21 cellular contexts compared by ENCODE assay signal in the genomic region with DNA sequence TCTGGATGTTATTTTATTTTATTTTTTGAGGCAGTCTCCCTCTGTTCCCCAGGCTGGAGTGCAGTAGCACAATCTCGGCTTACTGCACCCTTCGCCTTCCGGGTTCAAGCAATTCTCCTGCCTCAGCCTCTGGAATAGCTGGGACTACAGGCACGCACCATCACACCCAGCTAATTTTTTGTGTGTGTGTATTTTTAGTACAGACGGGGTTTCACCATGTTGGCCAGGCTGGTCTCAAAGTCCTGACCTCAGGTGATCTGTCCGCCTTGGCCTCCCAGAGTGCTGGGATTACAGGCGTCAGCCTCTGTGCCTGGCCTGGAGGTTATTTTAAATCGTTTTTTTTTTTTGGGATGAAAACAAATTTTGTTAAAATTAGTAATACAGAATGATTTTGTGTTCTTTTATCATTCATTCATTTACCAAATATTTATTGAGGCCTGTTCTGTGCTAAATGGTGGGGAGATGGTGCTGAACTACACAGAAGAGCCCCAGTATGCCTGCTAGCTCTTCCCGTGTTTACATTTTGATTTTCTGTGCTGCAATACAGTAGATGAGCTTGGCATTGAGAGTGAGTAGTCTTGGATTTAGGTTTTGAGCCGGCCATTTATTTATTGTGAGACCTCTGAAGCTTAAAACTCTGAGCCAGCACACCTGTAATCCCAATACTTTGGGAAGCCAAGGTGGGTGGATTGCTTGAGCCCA. TPM values are rescaled to one million over a fixed set of nuclear protein-coding genes. Genes with fewer than 3 reads are reported as not detected.
DNase-seq lines count a peak whose midpoint lies in the region; FAIRE-seq and TF ChIP-seq lines count a peak whose summit lies in the region.
"Had no signal": no experiment of that assay in that cellular context is flagged by ENCODE, and none has a peak within 500 bp of the region (broad histone marks: within the 10 kb centered on the region; RNA-seq: fewer than 3 reads in every experiment).

No MANE protein-coding gene starts in this region.

- no peak overlapping the region for H3K4me3 Mint-ChIP-seq in endothelial cell (ENCODE audit: unreplicated experiment)
- no peak overlapping the region for H3K4me3 Mint-ChIP-seq in mesothelial cell of epicardium
- H3K4me3 Mint-ChIP-seq: T-helper 17 cell had no signal

- WGBS in small intestine, 3 donors, result 79 to 84% (median 83%) methylated on average over 10 of the region's 10 CpGs

- TF ChIP-seq CTCF in WERI-Rb-1 (IDR thresholded peaks at IDR 0.05; ENCODE audit: low read depth, low read length) (no peak), endothelial cell (IDR thresholded peaks at IDR 0.05; ENCODE audit: unreplicated experiment) (no peak), mesothelial cell of epicardium (IDR thresholded peaks at IDR 0.05; ENCODE audit: unreplicated experiment) (no peak)

- H3K9me3 ChIP-seq in WERI-Rb-1 (ENCODE audit: severe bottlenecking) (no peaks in the 10 kb centered on the region), small intestine (ENCODE audit: control insufficient read depth, low read depth) (no peaks in the 10 kb centered on the region)
- H3K9me3 ChIP-seq: adrenal gland, neutrophil, SJCRH30, suprapubic skin had no signal

- H3K9me3 Mint-ChIP-seq in endothelial cell (ENCODE audit: unreplicated experiment) (no peaks in the 10 kb centered on the region), mesothelial cell of epicardium (no peaks in the 10 kb centered on the region)

- no peak for TF ChIP-seq POLR2A in GM12892 (IDR thresholded peaks at IDR 0.05; ENCODE audit: low read depth, low read length)

- FAIRE-seq in small intestine (lab: Jason Lieb, UNC) (no peak), GM12892 (lab: Jason Lieb, UNC) (no peak)
- FAIRE-seq: endothelial cell of umbilical vein had no signal

- H3K4me1 ChIP-seq in small intestine (ENCODE audit: control insufficient read depth in 2 of 2, insufficient read depth in 1 of 2, low read depth in 1 of 2, low read length in 1 of 2), result peaks cover 19 to 28% of the 10 kb centered on the region in 2 donors

- H3K27ac ChIP-seq in WERI-Rb-1 (peak overlapping the region; percentile 95), substantia nigra (ENCODE audit: low read depth, low read length, poor library complexity, severe bottlenecking) (peak overlapping the region; percentile 14), small intestine (ENCODE audit: low read depth in 1 of 2, low read length in 1 of 2) (peak overlapping the region in 1 of 2 donors; percentile 17)
- H3K27ac ChIP-seq: C4-2B, KMS-11, neutrophil, SJCRH30, suprapubic skin had no signal

- H3K4me1 Mint-ChIP-seq in endothelial cell (ENCODE audit: unreplicated experiment) (peaks cover 67% of the 10 kb centered on the region), mesothelial cell of epicardium (peaks cover 74% of the 10 kb centered on the region)

- H3K36me3 Mint-ChIP-seq in endothelial cell (ENCODE audit: low read depth, unreplicated experiment), result no peaks in the 10 kb centered on the region
- no peaks in the 10 kb centered on the region for H3K36me3 Mint-ChIP-seq in mesothelial cell of epicardium

- H3K27me3 ChIP-seq in WERI-Rb-1 (ENCODE audit: insufficient read depth, low read depth, severe bottlenecking) (no peaks in the 10 kb centered on the region), small intestine (ENCODE audit: control insufficient read depth in 2 of 2, insufficient read depth in 2 of 2, low read length in 2 of 2) (no peaks in the 10 kb centered on the region)
- H3K27me3 ChIP-seq: adrenal gland, neutrophil, SJCRH30, suprapubic skin had no signal

- H3K27ac Mint-ChIP-seq in endothelial cell (ENCODE audit: unreplicated experiment) (peak overlapping the region; percentile 73), mesothelial cell of epicardium (peak overlapping the region; percentile 61)

- H3K27me3 Mint-ChIP-seq in endothelial cell (ENCODE audit: unreplicated experiment), result no peaks in the 10 kb centered on the region
- H3K27me3 Mint-ChIP-seq in mesothelial cell of epicardium (ENCODE audit: low read depth), result no peaks in the 10 kb centered on the region
- H3K27me3 Mint-ChIP-seq: T-helper 17 cell had no signal

- DNase-seq in WERI-Rb-1 (peak; percentile 65), endothelial cell (ENCODE audit: low spot score) (no peak), mesothelial cell of epicardium (ENCODE audit: low spot score in 2 of 2, unreplicated experiment in 2 of 2) (no peak), substantia nigra (lab: John Stamatoyannopoulos, UW) (no peak), small intestine (no peak), GM12892 (ENCODE audit: insufficient read length) (no peak), OCI-M2 (lab: John Stamatoyannopoulos, UW; ENCODE audit: unreplicated experiment) (no peak)
- DNase-seq: adrenal gland; foreskin melanocyte; GOT3; NCI-H1092 treated with DMSO at 0.1 percent for 48 hours; NCI-H2107; NCI-H524 treated with DMSO at 0.1 percent for 48 hours; SJCRH30; stimulated activated CD4-positive, alpha-beta T cell treated with anti-CD3 and anti-CD28 coated beads, Interleukin-4, amount 100 ng/mL, for 24 hours; T-helper 17 cell had no signal

- H3K4me3 ChIP-seq in WERI-Rb-1 (ENCODE audit: low read depth, low read length), result no peak overlapping the region
- no peak overlapping the region for H3K4me3 ChIP-seq in small intestine (ENCODE audit: low read depth in 1 of 2, low read length in 2 of 2)
- H3K4me3 ChIP-seq: adrenal gland, SJCRH30, suprapubic skin had no signal

- peaks cover 3% of the 10 kb centered on the region; the same call in 1 of the 2 replicates for H3K36me3 ChIP-seq in WERI-Rb-1
- no peaks in the 10 kb centered on the region for H3K36me3 ChIP-seq in small intestine (ENCODE audit: control insufficient read depth in 2 of 2, insufficient read depth in 2 of 2, low read length in 2 of 2)
- H3K36me3 ChIP-seq: adrenal gland, SJCRH30 had no signal

RNA-seq across cellular contexts. Expression of gene ADD1, which starts 22.7 kb away (rescaled TPM):
- 337 TPM for total RNA-seq in endothelial cell (ENCODE audit: unreplicated experiment)
- total RNA-seq in mesothelial cell of epicardium, result 277 to 297 TPM (median 287 TPM) in 3 replicates
- polyA plus RNA-seq in small intestine, result 100 to 1,000 TPM; 158 to 262 (median 180) TPM
- 77.1 TPM for polyA plus RNA-seq in GM12892 (2012; ENCODE audit: missing spikeins)
